20 cellular contexts compared by ENCODE assay signal in the genomic region with DNA sequence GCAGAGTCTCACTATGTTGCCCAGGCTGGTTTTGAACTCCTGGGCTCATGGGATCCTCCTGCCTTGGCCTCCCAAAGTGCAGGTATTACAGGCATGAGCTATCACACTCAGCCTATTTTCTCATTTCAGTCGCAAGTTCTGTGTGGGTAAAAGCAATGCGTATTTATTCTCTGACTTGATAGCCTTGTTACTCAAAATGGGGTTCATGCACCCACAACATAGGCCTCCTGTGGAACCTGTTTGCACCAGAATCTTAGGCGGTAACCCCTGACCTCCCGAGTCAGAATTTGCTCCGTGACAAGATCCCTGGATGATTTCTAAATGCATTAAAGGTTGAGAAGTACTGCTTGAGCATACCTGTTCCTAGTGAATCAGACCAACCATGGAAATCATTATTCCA. TPM values are rescaled to one million over a fixed set of nuclear protein-coding genes. Genes with fewer than 3 reads are reported as not detected.
DNase-seq lines count a peak whose midpoint lies in the region; ATAC-seq and TF ChIP-seq lines count a peak whose summit lies in the region.
"Had no signal": no experiment of that assay in that cellular context is flagged by ENCODE, and none has a peak within 500 bp of the region (broad histone marks: within the 10 kb centered on the region; RNA-seq: fewer than 3 reads in every experiment).

No MANE protein-coding gene starts in this region.

- no peaks in the 10 kb centered on the region for H3K36me3 ChIP-seq in naive thymus-derived CD4-positive, alpha-beta T cell (ENCODE audit: control insufficient read depth in 2 of 3, insufficient read depth in 3 of 3, low read length in 3 of 3)
- H3K36me3 ChIP-seq in uterus = no peaks in the 10 kb centered on the region
- H3K36me3 ChIP-seq: adrenal gland, suprapubic skin had no signal

- TF ChIP-seq CTCF in CD4-positive, alpha-beta T cell (IDR thresholded peaks at IDR 0.05) = no peak
- TF ChIP-seq CTCF in uterus (IDR thresholded peaks at IDR 0.05) = no peak

- H3K27ac ChIP-seq in CD4-positive, alpha-beta T cell (ENCODE audit: low read depth, low read length) = no peak overlapping the region
- no peak overlapping the region for H3K27ac ChIP-seq in naive thymus-derived CD4-positive, alpha-beta T cell (ENCODE audit: low read depth, low read length)
- no peak overlapping the region for H3K27ac ChIP-seq in uterus
- H3K27ac ChIP-seq: A549 had no signal

- peak; percentile 4 for DNase-seq in activated CD4-positive, alpha-beta T cell treated with anti-CD3 and anti-CD28 coated beads, Interleukin-2, amount 10 ng/mL, durations not matched to agents 7 days and 5 days
- DNase-seq in activated CD4-positive, alpha-beta T cell treated with anti-CD3 and anti-CD28 coated beads, Interleukin-2, amount 50 U/mL, for 1 hour = no peak
- no peak for DNase-seq in CD4-positive, alpha-beta T cell
- DNase-seq in activated T-helper 2 cell treated with anti-CD3 and anti-CD28 coated beads, Interferon-gamma antibody, Interleukin-2, Interleukin-4, amounts not matched to agents 10 μg/mL and 5 μg/mL and 100 μg/mL, durations not matched to agents 14 hours and 24 hours and 36 hours (ENCODE audit: low spot score) = peak; percentile 7
- DNase-seq in naive thymus-derived CD4-positive, alpha-beta T cell = peak in 1 of 9 donors; percentile 20
- DNase-seq in uterus (no peak), cortex of kidney (lab: John Stamatoyannopoulos, UW) (no peak)
- DNase-seq: activated CD4-positive, alpha-beta T cell treated with anti-CD3 and anti-CD28 coated beads for 1 hour; EL; glutamatergic neuron; NCI-H2029; NCI-H82 had no signal

- CTCF ChIA-PET in activated CD4-positive, alpha-beta T cell treated with anti-CD3 and anti-CD28 coated beads, Interleukin-2, amount 10 ng/mL, durations not matched to agents 7 days and 5 days (lab: Charles Lee) = interaction anchor here (2.2 kb wide), 1 partner anchor 32 kb away, joined by 18 read pairs; no protein-coding TSS in a partner anchor
- CTCF ChIA-PET in CD4-positive, alpha-beta T cell (lab: Charles Lee) = interaction anchor here (0.9 to 1.2 kb wide), 2 partner anchors 31 to 33 kb away, joined by 3 to 4 read pairs; no protein-coding TSS in a partner anchor
- CTCF ChIA-PET in naive thymus-derived CD4-positive, alpha-beta T cell (lab: Charles Lee) = interaction anchor here (0.6 to 0.7 kb wide), 2 partner anchors 17 to 35 kb away, joined by 3 to 5 read pairs; no protein-coding TSS in a partner anchor

- no peaks in the 10 kb centered on the region for H3K27me3 ChIP-seq in CD4-positive, alpha-beta T cell (ENCODE audit: control insufficient read depth, insufficient read depth, low read length)
- no peaks in the 10 kb centered on the region for H3K27me3 ChIP-seq in naive thymus-derived CD4-positive, alpha-beta T cell (ENCODE audit: control insufficient read depth in 2 of 2, insufficient read depth in 2 of 2, low read length in 2 of 2)
- no peaks in the 10 kb centered on the region for H3K27me3 ChIP-seq in uterus
- H3K27me3 ChIP-seq: adrenal gland, suprapubic skin had no signal

- no peaks in the 10 kb centered on the region for H3K27me3 Mint-ChIP-seq in activated CD4-positive, alpha-beta T cell treated with anti-CD3 and anti-CD28 coated beads, Interleukin-2, amount 10 ng/mL, durations not matched to agents 7 days and 5 days
- H3K27me3 Mint-ChIP-seq in CD4-positive, alpha-beta T cell = no peaks in the 10 kb centered on the region
- no peaks in the 10 kb centered on the region for H3K27me3 Mint-ChIP-seq in activated T-helper 2 cell treated with anti-CD3 and anti-CD28 coated beads, Interferon-gamma antibody, Interleukin-2, Interleukin-4, amounts not matched to agents 10 μg/mL and 5 μg/mL and 100 μg/mL, durations not matched to agents 14 hours and 24 hours and 36 hours (ENCODE audit: low read depth)
- no peaks in the 10 kb centered on the region for H3K27me3 Mint-ChIP-seq in naive thymus-derived CD4-positive, alpha-beta T cell

- intact Hi-C loops in CD4-positive, alpha-beta T cell (cut with DNase I, micrococcal nuclease) = no loop called here
- intact Hi-C loops in activated T-helper 2 cell treated with anti-CD3 and anti-CD28 coated beads, Interferon-gamma antibody, Interleukin-2, Interleukin-4, amounts not matched to agents 10 μg/mL and 5 μg/mL and 100 μg/mL, durations not matched to agents 14 hours and 24 hours and 36 hours (cut with micrococcal nuclease) = loop anchor here (5.0 to 10.0 kb wide), 3 partner anchors 527 to 2000 kb away; a partner anchor contains a TSS
- intact Hi-C loops in naive thymus-derived CD4-positive, alpha-beta T cell (cut with micrococcal nuclease) = loop anchor here in 1 of 2 donors (5.0 to 10.0 kb wide), 3 partner anchors 107 to 370 kb away; a partner anchor contains a TSS
- intact Hi-C loops in uterus (cut with DNase I; ENCODE audit: low total_unique reads) = no loop called here

- peak overlapping the region; percentile 80 for H3K27ac Mint-ChIP-seq in activated CD4-positive, alpha-beta T cell treated with anti-CD3 and anti-CD28 coated beads, Interleukin-2, amount 10 ng/mL, durations not matched to agents 7 days and 5 days
- peak overlapping the region; percentile 98 for H3K27ac Mint-ChIP-seq in CD4-positive, alpha-beta T cell
- H3K27ac Mint-ChIP-seq in activated T-helper 2 cell treated with anti-CD3 and anti-CD28 coated beads, Interferon-gamma antibody, Interleukin-2, Interleukin-4, amounts not matched to agents 10 μg/mL and 5 μg/mL and 100 μg/mL, durations not matched to agents 14 hours and 24 hours and 36 hours = peak overlapping the region; percentile 96
- peak overlapping the region; percentile 8 to 97 (median 79) for H3K27ac Mint-ChIP-seq in naive thymus-derived CD4-positive, alpha-beta T cell

- H3K9me3 ChIP-seq in CD4-positive, alpha-beta T cell (ENCODE audit: control insufficient read depth, low read length) = no peaks in the 10 kb centered on the region
- no peaks in the 10 kb centered on the region for H3K9me3 ChIP-seq in naive thymus-derived CD4-positive, alpha-beta T cell (ENCODE audit: control insufficient read depth in 2 of 3, low read length in 3 of 3)
- H3K9me3 ChIP-seq in uterus = no peaks in the 10 kb centered on the region
- H3K9me3 ChIP-seq: A549, adrenal gland, suprapubic skin had no signal

- no peak overlapping the region for H3K4me3 ChIP-seq in naive thymus-derived CD4-positive, alpha-beta T cell (ENCODE audit: low read length)
- no peak overlapping the region for H3K4me3 ChIP-seq in uterus
- H3K4me3 ChIP-seq: A549, adrenal gland, smooth muscle cell, suprapubic skin had no signal

- ATAC-seq in CD4-positive, alpha-beta T cell (ENCODE audit: poor library complexity) = no peak
- no peak for ATAC-seq in naive thymus-derived CD4-positive, alpha-beta T cell
- ATAC-seq in GM19328 (IDR thresholded peaks at IDR 0.05; ENCODE audit: unreplicated experiment) = no peak
- ATAC-seq: A549 had no signal

- H3K4me3 Mint-ChIP-seq in activated CD4-positive, alpha-beta T cell treated with anti-CD3 and anti-CD28 coated beads, Interleukin-2, amount 10 ng/mL, durations not matched to agents 7 days and 5 days = peak overlapping the region; percentile 58
- no peak overlapping the region for H3K4me3 Mint-ChIP-seq in CD4-positive, alpha-beta T cell
- peak overlapping the region; percentile 85 for H3K4me3 Mint-ChIP-seq in activated T-helper 2 cell treated with anti-CD3 and anti-CD28 coated beads, Interferon-gamma antibody, Interleukin-2, Interleukin-4, amounts not matched to agents 10 μg/mL and 5 μg/mL and 100 μg/mL, durations not matched to agents 14 hours and 24 hours and 36 hours (ENCODE audit: low read depth)
- peak overlapping the region in 2 of 10 donors; percentile 79 to 98 for H3K4me3 Mint-ChIP-seq in naive thymus-derived CD4-positive, alpha-beta T cell

- no peak for TF ChIP-seq POLR2A in uterus (IDR thresholded peaks at IDR 0.05)

- H3K4me1 Mint-ChIP-seq in activated CD4-positive, alpha-beta T cell treated with anti-CD3 and anti-CD28 coated beads, Interleukin-2, amount 10 ng/mL, durations not matched to agents 7 days and 5 days = peaks cover 88% of the 10 kb centered on the region
- H3K4me1 Mint-ChIP-seq in CD4-positive, alpha-beta T cell (ENCODE audit: low read depth) = peaks cover 82% of the 10 kb centered on the region
- H3K4me1 Mint-ChIP-seq in activated T-helper 2 cell treated with anti-CD3 and anti-CD28 coated beads, Interferon-gamma antibody, Interleukin-2, Interleukin-4, amounts not matched to agents 10 μg/mL and 5 μg/mL and 100 μg/mL, durations not matched to agents 14 hours and 24 hours and 36 hours (ENCODE audit: low read depth) = peaks cover 80% of the 10 kb centered on the region
- peaks cover 47 to 89% (median 86%) of the 10 kb centered on the region in 7 donors for H3K4me1 Mint-ChIP-seq in naive thymus-derived CD4-positive, alpha-beta T cell

- peaks cover 32 to 40% of the 10 kb centered on the region in 2 donors for H3K4me1 ChIP-seq in naive thymus-derived CD4-positive, alpha-beta T cell (ENCODE audit: control insufficient read depth in 2 of 2, insufficient read depth in 2 of 2, low read length in 2 of 2)
- H3K4me1 ChIP-seq in uterus = no peaks in the 10 kb centered on the region

- H3K9me3 Mint-ChIP-seq in activated CD4-positive, alpha-beta T cell treated with anti-CD3 and anti-CD28 coated beads, Interleukin-2, amount 10 ng/mL, durations not matched to agents 7 days and 5 days = no peaks in the 10 kb centered on the region
- H3K9me3 Mint-ChIP-seq in CD4-positive, alpha-beta T cell = no peaks in the 10 kb centered on the region
- H3K9me3 Mint-ChIP-seq in activated T-helper 2 cell treated with anti-CD3 and anti-CD28 coated beads, Interferon-gamma antibody, Interleukin-2, Interleukin-4, amounts not matched to agents 10 μg/mL and 5 μg/mL and 100 μg/mL, durations not matched to agents 14 hours and 24 hours and 36 hours = no peaks in the 10 kb centered on the region
- peaks cover 0 to 1% (median 0%) of the 10 kb centered on the region in 11 donors for H3K9me3 Mint-ChIP-seq in naive thymus-derived CD4-positive, alpha-beta T cell

- POLR2A ChIA-PET in activated CD4-positive, alpha-beta T cell treated with anti-CD3 and anti-CD28 coated beads, Interleukin-2, amount 10 ng/mL, durations not matched to agents 7 days and 5 days (lab: Charles Lee) = no interaction called here
- POLR2A ChIA-PET in CD4-positive, alpha-beta T cell (lab: Charles Lee) = interaction anchor here (0.7 to 7.4 kb wide), 3 partner anchors 10 to 17 kb away, joined by 4 to 73 read pairs (median 4); no protein-coding TSS in a partner anchor
- POLR2A ChIA-PET in naive thymus-derived CD4-positive, alpha-beta T cell (lab: Charles Lee) = interaction anchor here (2.3 to 8.6 kb wide), 2 partner anchors 14 to 32 kb away, joined by 8 to 88 read pairs; no protein-coding TSS in a partner anchor

- peaks cover 73% of the 10 kb centered on the region for H3K36me3 Mint-ChIP-seq in activated CD4-positive, alpha-beta T cell treated with anti-CD3 and anti-CD28 coated beads, Interleukin-2, amount 10 ng/mL, durations not matched to agents 7 days and 5 days (ENCODE audit: low read depth)
- H3K36me3 Mint-ChIP-seq in CD4-positive, alpha-beta T cell (ENCODE audit: low read depth) = peaks cover 7% of the 10 kb centered on the region
- peaks cover 91% of the 10 kb centered on the region for H3K36me3 Mint-ChIP-seq in activated T-helper 2 cell treated with anti-CD3 and anti-CD28 coated beads, Interferon-gamma antibody, Interleukin-2, Interleukin-4, amounts not matched to agents 10 μg/mL and 5 μg/mL and 100 μg/mL, durations not matched to agents 14 hours and 24 hours and 36 hours (ENCODE audit: low read depth)
- peaks cover 0 to 56% (median 0%) of the 10 kb centered on the region in 5 donors for H3K36me3 Mint-ChIP-seq in naive thymus-derived CD4-positive, alpha-beta T cell

RNA-seq across cellular contexts. Expression of a gene that starts 7.3 kb away (rescaled TPM):
- 100 to 1,000 TPM; 124 to 142 TPM for total RNA-seq in activated CD4-positive, alpha-beta T cell treated with anti-CD3 and anti-CD28 coated beads, Interleukin-2, amount 10 ng/mL, durations not matched to agents 7 days and 5 days
- total RNA-seq in CD4-positive, alpha-beta T cell = 1 to 10 TPM; 4.9 to 5.4 TPM
- 1,777 and 1,808 TPM in 2 replicates for total RNA-seq in activated T-helper 2 cell treated with anti-CD3 and anti-CD28 coated beads, Interferon-gamma antibody, Interleukin-2, Interleukin-4, amounts not matched to agents 10 μg/mL and 5 μg/mL and 100 μg/mL, durations not matched to agents 14 hours and 24 hours and 36 hours
- total RNA-seq in naive thymus-derived CD4-positive, alpha-beta T cell = 100 to 1,000 TPM in 1 of 5 experiments, 10 to 100 TPM in 1, 1 to 10 TPM in 3; 2.5 to 266 (median 6.7) TPM
- polyA plus RNA-seq in naive thymus-derived CD4-positive, alpha-beta T cell = 1 to 10 TPM in 1 of 2 donors, under 1 TPM in 1; 0.85 to 3.0 TPM
- under 1 TPM in 2 of 4 donors, not detected in 2; 0.15 to 0.28 TPM for total RNA-seq in uterus
- total RNA-seq: chondrocyte, MCF 10A, smooth muscle cell had no signal
- polyA plus RNA-seq: A549, keratinocyte, smooth muscle cell had no signal

RNA-seq across cellular contexts. Expression of a gene that starts 34.0 kb away (rescaled TPM):
- 100 to 1,000 TPM; 164 to 177 TPM for total RNA-seq in activated CD4-positive, alpha-beta T cell treated with anti-CD3 and anti-CD28 coated beads, Interleukin-2, amount 10 ng/mL, durations not matched to agents 7 days and 5 days
- 100 to 1,000 TPM; 143 to 150 TPM for total RNA-seq in CD4-positive, alpha-beta T cell
- total RNA-seq in activated T-helper 2 cell treated with anti-CD3 and anti-CD28 coated beads, Interferon-gamma antibody, Interleukin-2, Interleukin-4, amounts not matched to agents 10 μg/mL and 5 μg/mL and 100 μg/mL, durations not matched to agents 14 hours and 24 hours and 36 hours = 257 and 266 TPM in 2 replicates
- 100 to 1,000 TPM; 120 to 158 (median 127) TPM for total RNA-seq in naive thymus-derived CD4-positive, alpha-beta T cell
- polyA plus RNA-seq in naive thymus-derived CD4-positive, alpha-beta T cell = 10 to 100 TPM; 66.6 to 83.0 TPM
- 100 to 1,000 TPM in 3 of 4 donors, 10 to 100 TPM in 1; 64.4 to 163 (median 146) TPM for total RNA-seq in uterus

Comparison
In these comparisons a context has a peak if more than half of its experiments do, and no peak if none do; other contexts are left out.
1. DNase-seq: peak in activated CD4-positive, alpha-beta T cell treated with anti-CD3 and anti-CD28 coated beads, Interleukin-2, amount 10 ng/mL, durations not matched to agents 7 days and 5 days (single experiment) and activated T-helper 2 cell treated with anti-CD3 and anti-CD28 coated beads, Interferon-gamma antibody, Interleukin-2, Interleukin-4, amounts not matched to agents 10 μg/mL and 5 μg/mL and 100 μg/mL, durations not matched to agents 14 hours and 24 hours and 36 hours (single experiment); none in activated CD4-positive, alpha-beta T cell treated with anti-CD3 and anti-CD28 coated beads, Interleukin-2, amount 50 U/mL, for 1 hour (single experiment), CD4-positive, alpha-beta T cell (0 of 10), uterus (0 of 2) and cortex of kidney (single experiment).
2. Peak in every context shown above with its lines, with median percentiles within 50 percentile points of each other: H3K27ac Mint-ChIP-seq.